In genomic region chr10:82190432-82191260, GRCh38 we compare ENCODE assay signal across 16 cellular contexts.
DNase-seq lines count a peak whose midpoint lies in the region; ATAC-seq and TF ChIP-seq lines count a peak whose summit lies in the region.
"Had no signal": no experiment of that assay in that cellular context is flagged by ENCODE, and none has a peak within 500 bp of the region (broad histone marks: within the 10 kb centered on the region; RNA-seq: fewer than 3 reads in every experiment).

No MANE protein-coding gene starts in this region.

- H3K27me3 Mint-ChIP-seq in natural killer cell treated with Interleukin-12 subunit alpha and Interleukin-12 subunit beta and Interleukin-15 and Interleukin-18, amount 100 ng/mL, for 72 hours, result no peaks in the 10 kb centered on the region
- H3K27me3 Mint-ChIP-seq: IgD-negative memory B cell; progenitor cell of endocrine pancreas; stimulated activated naive CD8-positive, alpha-beta T cell treated with anti-CD3 and anti-CD28 coated beads, Interleukin-15, Interleukin-2, amounts not matched to agents 100 ng/mL and 50 ng/mL, for 24 hours had no signal

- H3K36me3 Mint-ChIP-seq in natural killer cell treated with Interleukin-12 subunit alpha and Interleukin-12 subunit beta and Interleukin-15 and Interleukin-18, amount 100 ng/mL, for 72 hours, result no peaks in the 10 kb centered on the region
- H3K36me3 Mint-ChIP-seq: activated naive CD4-positive, alpha-beta T cell treated with anti-CD3 and anti-CD28 coated beads, Interleukin-2, amount 50 U/mL, for 72 hours; IgD-negative memory B cell had no signal

- no peak for TF ChIP-seq CTCF in fibroblast of mammary gland (conservative IDR thresholded peaks at IDR 0.05; ENCODE audit: control insufficient read depth, insufficient read depth, low read depth, low read length)

- H3K36me3 ChIP-seq in MG63 (no peaks in the 10 kb centered on the region), adipocyte (ENCODE audit: control insufficient read depth, insufficient read depth, low read length, severe bottlenecking) (no peaks in the 10 kb centered on the region)

- no peak overlapping the region for H3K27ac Mint-ChIP-seq in natural killer cell treated with Interleukin-12 subunit alpha and Interleukin-12 subunit beta and Interleukin-15 and Interleukin-18, amount 100 ng/mL, for 72 hours
- H3K27ac Mint-ChIP-seq: activated naive CD4-positive, alpha-beta T cell treated with anti-CD3 and anti-CD28 coated beads, Interleukin-2, amount 50 U/mL, for 72 hours; IgD-negative memory B cell; progenitor cell of endocrine pancreas; stimulated activated naive CD8-positive, alpha-beta T cell treated with anti-CD3 and anti-CD28 coated beads, Interleukin-15, Interleukin-2, amounts not matched to agents 100 ng/mL and 50 ng/mL, for 24 hours; T-helper 1 cell treated with Interleukin-12 subunit alpha and Interleukin-12 subunit beta and Interleukin-4 antibody, amounts not matched to agents 30 μg/mL and 1 μg/mL, for 36 hours had no signal

- DNase-seq in MG63, result peak; percentile 50
- DNase-seq in adipocyte (ENCODE audit: low read depth), result no peak
- peak; percentile 31 for DNase-seq in fibroblast of mammary gland (ENCODE audit: low read depth)
- peak; percentile 38 for DNase-seq in putamen (ENCODE audit: low spot score)
- DNase-seq in natural killer cell treated with Interleukin-12 subunit alpha and Interleukin-12 subunit beta and Interleukin-15 and Interleukin-18, amount 100 ng/mL, for 72 hours (ENCODE audit: low spot score), result no peak
- DNase-seq: activated CD4-positive, alpha-beta T cell treated with anti-CD3 and anti-CD28 coated beads for 4 hours; kidney; NCI-H774 had no signal

- H3K27me3 ChIP-seq in MG63 (no peaks in the 10 kb centered on the region), adipocyte (replicated peaks; ENCODE audit: control insufficient read depth, insufficient read depth, low read length) (no peaks in the 10 kb centered on the region)

- peaks cover 12% of the 10 kb centered on the region for H3K9me3 Mint-ChIP-seq in natural killer cell treated with Interleukin-12 subunit alpha and Interleukin-12 subunit beta and Interleukin-15 and Interleukin-18, amount 100 ng/mL, for 72 hours
- H3K9me3 Mint-ChIP-seq: T-helper 1 cell treated with Interleukin-12 subunit alpha and Interleukin-12 subunit beta and Interleukin-4 antibody, amounts not matched to agents 30 μg/mL and 1 μg/mL, for 36 hours had no signal

- no peaks in the 10 kb centered on the region for H3K4me1 Mint-ChIP-seq in natural killer cell treated with Interleukin-12 subunit alpha and Interleukin-12 subunit beta and Interleukin-15 and Interleukin-18, amount 100 ng/mL, for 72 hours (ENCODE audit: low read depth in 2 of 2)
- H3K4me1 Mint-ChIP-seq: IgD-negative memory B cell had no signal

- H3K4me3 Mint-ChIP-seq in natural killer cell treated with Interleukin-12 subunit alpha and Interleukin-12 subunit beta and Interleukin-15 and Interleukin-18, amount 100 ng/mL, for 72 hours, result no peak overlapping the region
- H3K4me3 Mint-ChIP-seq: IgD-negative memory B cell; stimulated activated naive CD8-positive, alpha-beta T cell treated with anti-CD3 and anti-CD28 coated beads, Interleukin-15, Interleukin-2, amounts not matched to agents 100 ng/mL and 50 ng/mL, for 24 hours; T-helper 1 cell treated with Interleukin-12 subunit alpha and Interleukin-12 subunit beta and Interleukin-4 antibody, amounts not matched to agents 30 μg/mL and 1 μg/mL, for 36 hours had no signal

- H3K4me1 ChIP-seq in adipocyte (ENCODE audit: control insufficient read depth, insufficient read depth, low read length), result peaks cover 14% of the 10 kb centered on the region

- peak overlapping the region; percentile 5 for H3K9ac ChIP-seq in adipocyte (ENCODE audit: low read length)

- no peak for ATAC-seq in GM21360 (IDR thresholded peaks at IDR 0.05; ENCODE audit: unreplicated experiment)
- ATAC-seq in HG03520 (IDR thresholded peaks at IDR 0.05; ENCODE audit: unreplicated experiment), result no peak
- ATAC-seq in HG03025 (IDR thresholded peaks at IDR 0.05; ENCODE audit: low FRiP score, unreplicated experiment), result no peak
- ATAC-seq in natural killer cell treated with Interleukin-12 subunit alpha and Interleukin-12 subunit beta and Interleukin-15 and Interleukin-18, amount 100 ng/mL, for 72 hours, result no peak
- ATAC-seq: activated naive CD4-positive, alpha-beta T cell treated with anti-CD3 and anti-CD28 coated beads, Interleukin-2, amount 50 U/mL, for 72 hours had no signal

- H3K4me3 ChIP-seq in MG63 (no peak overlapping the region), adipocyte (ENCODE audit: low read length) (peak overlapping the region; percentile 65), fibroblast of mammary gland (ENCODE audit: control insufficient read depth, low read depth, low read length) (no peak overlapping the region)

- H3K9me3 ChIP-seq in MG63, result no peaks in the 10 kb centered on the region
- peaks cover 6% of the 10 kb centered on the region for H3K9me3 ChIP-seq in adipocyte (ENCODE audit: control insufficient read depth, low read length)

Comparison
In these comparisons a context has a peak if more than half of its experiments do, and no peak if none do; other contexts are left out.
1. DNase-seq: peak in MG63 (single experiment), fibroblast of mammary gland (single experiment) and putamen (single experiment); none in adipocyte (single experiment) and natural killer cell treated with Interleukin-12 subunit alpha and Interleukin-12 subunit beta and Interleukin-15 and Interleukin-18, amount 100 ng/mL, for 72 hours (single experiment).